ENCODE assay signal across 20 cellular contexts in the genomic region with DNA sequence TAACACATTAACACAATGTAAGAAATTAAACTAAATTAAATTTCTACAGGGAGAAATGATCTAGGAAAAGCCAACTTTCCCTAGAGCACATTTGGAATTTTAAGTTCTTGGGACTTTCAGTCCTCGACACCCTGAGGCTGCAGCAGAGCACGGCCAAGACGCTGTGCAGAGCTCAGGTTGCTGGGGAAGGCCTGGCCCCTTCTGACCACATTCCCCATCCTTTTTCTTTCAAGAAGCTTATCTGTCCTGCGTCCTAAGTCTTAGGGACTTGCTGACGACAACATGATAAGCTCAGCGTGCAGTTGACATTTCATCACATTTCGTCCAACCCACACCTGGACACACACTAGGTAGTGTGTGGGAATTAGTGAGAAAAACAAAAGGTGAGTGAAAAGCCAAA.
A peak's percentile ranks its signal among the peaks of the same experiment; 100 is the strongest.
DNase-seq lines count a peak whose midpoint lies in the region; ATAC-seq and TF ChIP-seq lines count a peak whose summit lies in the region.
"Had no signal": no experiment of that assay in that cellular context is flagged by ENCODE, and none has a peak within 500 bp of the region (broad histone marks: within the 10 kb centered on the region; RNA-seq: fewer than 3 reads in every experiment).

No MANE protein-coding gene starts in this region.

- no peak overlapping the region for H3K4ac ChIP-seq in mesendoderm (ENCODE audit: low read depth, low read length)

- H3K9ac ChIP-seq in neural progenitor cell (no peak overlapping the region), mesendoderm (ENCODE audit: low read length) (no peak overlapping the region)

- H3K27ac Mint-ChIP-seq in GM23338 (no peak overlapping the region), neural progenitor cell (no peak overlapping the region)
- H3K27ac Mint-ChIP-seq: CD8-positive, alpha-beta T cell; H9 had no signal

- H3K4me3 Mint-ChIP-seq in GM23338 (no peak overlapping the region), neural progenitor cell (no peak overlapping the region)
- H3K4me3 Mint-ChIP-seq: CD4-positive, CD25-positive, alpha-beta regulatory T cell; CD8-positive, alpha-beta T cell; H9 had no signal

- no peaks in the 10 kb centered on the region for H3K9me2 ChIP-seq in GM23338 (ENCODE audit: insufficient read depth)

- H3K9me3 ChIP-seq in WERI-Rb-1 (ENCODE audit: severe bottlenecking) (peaks cover 5% of the 10 kb centered on the region), neural progenitor cell (ENCODE audit: low read depth) (no peaks in the 10 kb centered on the region)
- H3K9me3 ChIP-seq: A549, Caco-2 had no signal

- no peak overlapping the region for H2AK5ac ChIP-seq in mesendoderm (ENCODE audit: low read length)

- no peaks in the 10 kb centered on the region for H3F3A ChIP-seq in GM23338 (replicated peaks; ENCODE audit: low read depth)
- no peaks in the 10 kb centered on the region for H3F3A ChIP-seq in neural progenitor cell (ENCODE audit: low read depth)

- no peak overlapping the region for H3K18ac ChIP-seq in mesendoderm (ENCODE audit: low read length)

- no peak for TF ChIP-seq CTCF in GM23338 (conservative IDR thresholded peaks at IDR 0.05; ENCODE audit: low read depth in 2 of 2)
- no peak for TF ChIP-seq CTCF in WERI-Rb-1 (IDR thresholded peaks at IDR 0.05; ENCODE audit: low read depth, low read length)
- TF ChIP-seq CTCF in neural progenitor cell (IDR thresholded peaks at IDR 0.05), result no peak
- TF ChIP-seq CTCF in RWPE1 (conservative IDR thresholded peaks at IDR 0.05; ENCODE audit: low read depth), result no peak

- no peak for ATAC-seq in GM23338
- ATAC-seq: A549; CD8-positive, alpha-beta T cell; GM12878; HCT116 had no signal

- no peak overlapping the region for H3K23ac ChIP-seq in mesendoderm (ENCODE audit: low read length)

- peaks cover 2% of the 10 kb centered on the region; the same call in 1 of the 3 replicates for H3K9me3 Mint-ChIP-seq in GM23338
- H3K9me3 Mint-ChIP-seq in neural progenitor cell, result peaks cover 10% of the 10 kb centered on the region
- H3K9me3 Mint-ChIP-seq: CD8-positive, alpha-beta T cell had no signal

- no peak overlapping the region for H4K8ac ChIP-seq in mesendoderm (ENCODE audit: low read depth, low read length)

- H2BK5ac ChIP-seq in mesendoderm (ENCODE audit: low read length), result no peak overlapping the region

- CTCF ChIA-PET in RWPE1 (lab: Yijun Ruan, JAX), result interaction anchor here (0.6 kb wide), 1 partner anchor 31 kb away, joined by 3 read pairs; no protein-coding TSS in a partner anchor

- H3K27me3 Mint-ChIP-seq in GM23338 (ENCODE audit: insufficient read depth, low read depth, poor library complexity) (no peaks in the 10 kb centered on the region), neural progenitor cell (ENCODE audit: insufficient read depth, low read depth) (no peaks in the 10 kb centered on the region)

- no peaks in the 10 kb centered on the region for H3K79me1 ChIP-seq in mesendoderm (ENCODE audit: low read length)

- H4K5ac ChIP-seq in mesendoderm (ENCODE audit: low read length), result no peak overlapping the region

- H2BK120ac ChIP-seq in mesendoderm (ENCODE audit: low read depth, low read length), result no peak overlapping the region

- H4K20me1 ChIP-seq in GM23338 (replicated peaks; ENCODE audit: insufficient read depth) (no peaks in the 10 kb centered on the region), neural progenitor cell (ENCODE audit: low read depth) (no peaks in the 10 kb centered on the region)

- POLR2A ChIA-PET in RWPE1 (lab: Yijun Ruan, JAX; ENCODE audit: low non-redundant PET), result no interaction called here

- no peaks in the 10 kb centered on the region for H3K36me3 Mint-ChIP-seq in GM23338 (ENCODE audit: low read depth)
- no peaks in the 10 kb centered on the region for H3K36me3 Mint-ChIP-seq in neural progenitor cell
- H3K36me3 Mint-ChIP-seq: CD4-positive, CD25-positive, alpha-beta regulatory T cell; CD8-positive, alpha-beta T cell had no signal

- H3K4me3 ChIP-seq in GM23338 (no peak overlapping the region), WERI-Rb-1 (ENCODE audit: low read depth, low read length) (no peak overlapping the region; the same call in 1 of the 2 replicates), neural progenitor cell (no peak overlapping the region), mesendoderm (ENCODE audit: low read length) (no peak overlapping the region)
- H3K4me3 ChIP-seq: A549, GM12878 had no signal

- no peak overlapping the region for H3K56ac ChIP-seq in mesendoderm (ENCODE audit: low read length)

- no peak overlapping the region for H3K27ac ChIP-seq in GM23338 (ENCODE audit: low read depth)
- peak overlapping the region; percentile 89 for H3K27ac ChIP-seq in WERI-Rb-1
- H3K27ac ChIP-seq in neural progenitor cell, result no peak overlapping the region
- H3K27ac ChIP-seq in RWPE1, result no peak overlapping the region
- H3K27ac ChIP-seq in mesendoderm (ENCODE audit: low read depth, low read length), result no peak overlapping the region
- H3K27ac ChIP-seq: A549 had no signal

- no peak overlapping the region for H2BK15ac ChIP-seq in mesendoderm (replicated peaks; ENCODE audit: low read depth)

- no peaks in the 10 kb centered on the region for H3K79me2 ChIP-seq in GM23338 (replicated peaks; ENCODE audit: insufficient read depth)
- H3K79me2 ChIP-seq in neural progenitor cell (ENCODE audit: low read depth), result no peaks in the 10 kb centered on the region
- no peaks in the 10 kb centered on the region for H3K79me2 ChIP-seq in mesendoderm (ENCODE audit: control insufficient read depth, insufficient read depth, low read length)

- H3K4me1 ChIP-seq in GM23338 (ENCODE audit: insufficient read depth) (peaks cover 6% of the 10 kb centered on the region; the same call in 1 of the 2 replicates), neural progenitor cell (no peaks in the 10 kb centered on the region), mesendoderm (ENCODE audit: control insufficient read depth, low read depth, low read length) (no peaks in the 10 kb centered on the region)
- H3K4me1 ChIP-seq: A549, Caco-2 had no signal

- H3K27me3 ChIP-seq in GM23338 (ENCODE audit: insufficient read depth) (no peaks in the 10 kb centered on the region), WERI-Rb-1 (ENCODE audit: insufficient read depth, low read depth, severe bottlenecking) (no peaks in the 10 kb centered on the region), neural progenitor cell (no peaks in the 10 kb centered on the region), mesendoderm (ENCODE audit: insufficient read depth, low read length, poor library complexity) (no peaks in the 10 kb centered on the region)

- no CpG with 5 or more reads among the region's 7 CpGs for WGBS in mesendoderm (ENCODE audit: extremely low coverage, insufficient coverage, low lambda C conversion rate)

- H3K4me1 Mint-ChIP-seq in GM23338 (peaks cover 3% of the 10 kb centered on the region; the same call in 2 of the 3 replicates), neural progenitor cell (no peaks in the 10 kb centered on the region)
- H3K4me1 Mint-ChIP-seq: CD4-positive, CD25-positive, alpha-beta regulatory T cell had no signal

- H2AFZ ChIP-seq in GM23338 (0 out of 2 replicates have a peak overlapping the region, but pooled peaks have one; percentile 32), neural progenitor cell (replicated peaks) (peak overlapping the region; percentile 35)

- DNase-seq in GM23338 (ENCODE audit: low spot score) (no peak), WERI-Rb-1 (peak; percentile 74), islet precursor cell (peak; percentile 61), neural progenitor cell (ENCODE audit: low spot score) (no peak), RWPE1 (ENCODE audit: low spot score) (no peak), Kasumi-1 (lab: John Stamatoyannopoulos, UW) (no peak), mesendoderm (no peak)
- DNase-seq: 8988T; ACHN; C1 segment of cervical spinal cord; Caco-2; CD4-positive, CD25-positive, alpha-beta regulatory T cell; CD8-positive, alpha-beta T cell; DMS153; DND-41; GDM1; H9 had no signal

- H3K36me3 ChIP-seq in GM23338 (ENCODE audit: insufficient read depth), result 0 out of 2 replicates have a peak, but pooled peaks cover 4% of the 10 kb centered on the region
- H3K36me3 ChIP-seq in WERI-Rb-1, result no peaks in the 10 kb centered on the region
- no peaks in the 10 kb centered on the region for H3K36me3 ChIP-seq in neural progenitor cell
- H3K36me3 ChIP-seq in mesendoderm (ENCODE audit: control insufficient read depth, insufficient read depth, low read length), result no peaks in the 10 kb centered on the region

- H3K4me2 ChIP-seq in GM23338 (no peak overlapping the region), neural progenitor cell (no peak overlapping the region), mesendoderm (ENCODE audit: low read length) (no peak overlapping the region)
- H3K4me2 ChIP-seq: A549 had no signal

TF ChIP-seq in GM23338, 12 proteins besides CTCF, POLR2A, EP300 and RAD21 (continues in another document):
- TF ChIP-seq, protein P1, sequence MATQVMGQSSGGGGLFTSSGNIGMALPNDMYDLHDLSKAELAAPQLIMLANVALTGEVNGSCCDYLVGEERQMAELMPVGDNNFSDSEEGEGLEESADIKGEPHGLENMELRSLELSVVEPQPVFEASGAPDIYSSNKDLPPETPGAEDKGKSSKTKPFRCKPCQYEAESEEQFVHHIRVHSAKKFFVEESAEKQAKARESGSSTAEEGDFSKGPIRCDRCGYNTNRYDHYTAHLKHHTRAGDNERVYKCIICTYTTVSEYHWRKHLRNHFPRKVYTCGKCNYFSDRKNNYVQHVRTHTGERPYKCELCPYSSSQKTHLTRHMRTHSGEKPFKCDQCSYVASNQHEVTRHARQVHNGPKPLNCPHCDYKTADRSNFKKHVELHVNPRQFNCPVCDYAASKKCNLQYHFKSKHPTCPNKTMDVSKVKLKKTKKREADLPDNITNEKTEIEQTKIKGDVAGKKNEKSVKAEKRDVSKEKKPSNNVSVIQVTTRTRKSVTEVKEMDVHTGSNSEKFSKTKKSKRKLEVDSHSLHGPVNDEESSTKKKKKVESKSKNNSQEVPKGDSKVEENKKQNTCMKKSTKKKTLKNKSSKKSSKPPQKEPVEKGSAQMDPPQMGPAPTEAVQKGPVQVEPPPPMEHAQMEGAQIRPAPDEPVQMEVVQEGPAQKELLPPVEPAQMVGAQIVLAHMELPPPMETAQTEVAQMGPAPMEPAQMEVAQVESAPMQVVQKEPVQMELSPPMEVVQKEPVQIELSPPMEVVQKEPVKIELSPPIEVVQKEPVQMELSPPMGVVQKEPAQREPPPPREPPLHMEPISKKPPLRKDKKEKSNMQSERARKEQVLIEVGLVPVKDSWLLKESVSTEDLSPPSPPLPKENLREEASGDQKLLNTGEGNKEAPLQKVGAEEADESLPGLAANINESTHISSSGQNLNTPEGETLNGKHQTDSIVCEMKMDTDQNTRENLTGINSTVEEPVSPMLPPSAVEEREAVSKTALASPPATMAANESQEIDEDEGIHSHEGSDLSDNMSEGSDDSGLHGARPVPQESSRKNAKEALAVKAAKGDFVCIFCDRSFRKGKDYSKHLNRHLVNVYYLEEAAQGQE (IDR thresholded peaks at IDR 0.05; ENCODE audit: unreplicated experiment), result no peak

Comparison
In these comparisons a context has a peak if more than half of its experiments do, and no peak if none do; other contexts are left out.
1. DNase-seq: peak in WERI-Rb-1 (single experiment) and islet precursor cell (single experiment); none in GM23338 (single experiment), neural progenitor cell (single experiment), RWPE1 (single experiment), Kasumi-1 (0 of 2) and mesendoderm (single experiment).